In genomic region chr15:89198196-89198595, GRCh38 we compare ENCODE assay signal across 2 cellular contexts.
TF ChIP-seq lines count a peak whose summit lies in the region.

No MANE protein-coding gene starts in this region.

TF ChIP-seq in GM23338, 12 proteins besides CTCF, POLR2A, EP300 and RAD21:
- TF ChIP-seq NANOG (IDR thresholded peaks at IDR 0.05; ENCODE audit: borderline replicate concordance), result no peak
- no peak for TF ChIP-seq ETS1 (IDR thresholded peaks at IDR 0.05)
- TF ChIP-seq ZNF331 (CRISPR knock-in tag; IDR thresholded peaks at IDR 0.05; ENCODE audit: low read depth), result no peak
- no peak for TF ChIP-seq EZH2phosphoT487 (IDR thresholded peaks at IDR 0.05; ENCODE audit: unreplicated experiment)
- TF ChIP-seq POLR2AphosphoS5 (IDR thresholded peaks at IDR 0.05; ENCODE audit: low read depth), result no peak
- no peak for TF ChIP-seq REST (IDR thresholded peaks at IDR 0.05; ENCODE audit: unreplicated experiment)
- no peak for TF ChIP-seq STAT1 (IDR thresholded peaks at IDR 0.05; ENCODE audit: unreplicated experiment)
- TF ChIP-seq CREB1 (CRISPR knock-in tag; IDR thresholded peaks at IDR 0.05; ENCODE audit: low read depth), result no peak
- TF ChIP-seq EZH2 (IDR thresholded peaks at IDR 0.05; ENCODE audit: low read depth, unreplicated experiment), result no peak
- TF ChIP-seq JUNB (IDR thresholded peaks at IDR 0.05; ENCODE audit: unreplicated experiment), result no peak
- no peak for TF ChIP-seq ZNF114 (CRISPR knock-in tag; IDR thresholded peaks at IDR 0.05)

TF ChIP-seq in HEK293, 187 proteins besides CTCF, POLR2A, EP300 and RAD21:
- TF ChIP-seq ZNF324 (tag by site-specific recombination; IDR thresholded peaks at IDR 0.05) (no peak), PRDM2 (tag by site-specific recombination; IDR thresholded peaks at IDR 0.05; ENCODE audit: borderline replicate concordance) (no peak), PRDM6 (tag by site-specific recombination; IDR thresholded peaks at IDR 0.05) (peak; percentile 61)
TF ChIP-seq in HEK293: peak in this region for 1.
